11 cellular contexts compared by ENCODE assay signal in genomic region chr3:20038679-20039078, GRCh38. TPM values are rescaled to one million over a fixed set of nuclear protein-coding genes. Genes with fewer than 3 reads are reported as not detected.
DNase-seq lines count a peak whose midpoint lies in the region; ATAC-seq and TF ChIP-seq lines count a peak whose summit lies in the region.
"Had no signal": no experiment of that assay in that cellular context is flagged by ENCODE, and none has a peak within 500 bp of the region (broad histone marks: within the 10 kb centered on the region; RNA-seq: fewer than 3 reads in every experiment).

No MANE protein-coding gene starts in this region.

- intact Hi-C loops in right cardiac atrium (cut with DNase I): loop anchor here in 3 of 4 donors (5.0 to 10.0 kb wide), 3 partner anchors 84 to 149 kb away; partner anchors contain the start of gene SGO1 (in 2 of the 3)
- intact Hi-C loops in spleen (cut with DNase I; ENCODE audit: low total_unique reads): no loop called here

- no peak overlapping the region for H3K27ac Mint-ChIP-seq in HFFc6

- no peaks in the 10 kb centered on the region for H3K36me3 Mint-ChIP-seq in HFFc6 (ENCODE audit: low read depth)

- no peak for TF ChIP-seq CTCF in HFFc6 (IDR thresholded peaks at IDR 0.05)
- no peak for TF ChIP-seq CTCF in WERI-Rb-1 (IDR thresholded peaks at IDR 0.05; ENCODE audit: low read depth, low read length)
- TF ChIP-seq CTCF in spleen (IDR thresholded peaks at IDR 0.05 in 8 of 11, conservative IDR thresholded peaks at IDR 0.05 in 3 of 11): no peak

- no peaks in the 10 kb centered on the region for H3K9me3 ChIP-seq in WERI-Rb-1 (ENCODE audit: severe bottlenecking)
- H3K9me3 ChIP-seq in right cardiac atrium (ENCODE audit: control insufficient read depth, low read length): no peaks in the 10 kb centered on the region
- no peaks in the 10 kb centered on the region for H3K9me3 ChIP-seq in spleen

- H3K27me3 ChIP-seq in WERI-Rb-1 (ENCODE audit: insufficient read depth, low read depth, severe bottlenecking) (no peaks in the 10 kb centered on the region), right cardiac atrium (ENCODE audit: control insufficient read depth, insufficient read depth) (no peaks in the 10 kb centered on the region), spleen (replicated peaks in 1 of 7) (no peaks in the 10 kb centered on the region)

- no peaks in the 10 kb centered on the region for H3K9me3 Mint-ChIP-seq in HFFc6

- no peak for DNase-seq in HFFc6
- DNase-seq in WERI-Rb-1: no peak
- no peak for DNase-seq in right cardiac atrium
- no peak for DNase-seq in spleen
- DNase-seq in DMS153 (lab: John Stamatoyannopoulos, UW): no peak
- DNase-seq: activated CD8-positive, alpha-beta memory T cell treated with anti-CD3 and anti-CD28 coated beads, Interleukin-2, amount 50 U/mL, for 4 hours had no signal

- H3K36me3 ChIP-seq in WERI-Rb-1 (peaks cover 5% of the 10 kb centered on the region), spleen (no peaks in the 10 kb centered on the region)

- WGBS in right cardiac atrium: 27% methylated on average over 6 of the region's 6 CpGs
- 14 to 42% (median 22%) methylated on average over 6 of the region's 6 CpGs for WGBS in spleen, 5 donors

- ATAC-seq in right cardiac atrium: no peak
- ATAC-seq in HG03025 (IDR thresholded peaks at IDR 0.05; ENCODE audit: low FRiP score, unreplicated experiment): no peak
- no peak for ATAC-seq in GM19467 (IDR thresholded peaks at IDR 0.05; ENCODE audit: unreplicated experiment)
- no peak for ATAC-seq in HG02840 (IDR thresholded peaks at IDR 0.05; ENCODE audit: low FRiP score, unreplicated experiment)

- H3K4me1 ChIP-seq in right cardiac atrium (ENCODE audit: control insufficient read depth, insufficient read depth, low read length) (peaks cover 4% of the 10 kb centered on the region), spleen (peaks cover 25 to 47% (median 33%) of the 10 kb centered on the region in 6 donors)

- peak overlapping the region; percentile 96 for H3K27ac ChIP-seq in WERI-Rb-1
- peak overlapping the region; percentile 46 for H3K27ac ChIP-seq in right cardiac atrium (ENCODE audit: low read length)
- H3K27ac ChIP-seq in spleen: peak overlapping the region; percentile 74 to 99 (median 98)

- H3K27me3 Mint-ChIP-seq in HFFc6 (ENCODE audit: insufficient read depth): 0 out of 2 replicates have a peak, but pooled peaks cover 2% of the 10 kb centered on the region

- peaks cover 30% of the 10 kb centered on the region for H3K4me1 Mint-ChIP-seq in HFFc6 (ENCODE audit: low read depth)

- H3K4me3 ChIP-seq in WERI-Rb-1 (ENCODE audit: low read depth, low read length) (peak overlapping the region; percentile 90), right cardiac atrium (ENCODE audit: low read length) (peak overlapping the region; percentile 96), spleen (peak overlapping the region in 7 of 8 donors; percentile 66 to 93 (median 84))
- H3K4me3 ChIP-seq: lung had no signal

- no peak for TF ChIP-seq POLR2A in spleen (IDR thresholded peaks at IDR 0.05)

- peak overlapping the region; percentile 88 for H3K4me3 Mint-ChIP-seq in HFFc6

RNA-seq across cellular contexts. Expression of gene KAT2B, which starts 1.6 kb away (rescaled TPM):
- 10 to 100 TPM in 4 of 6 experiments, 1 to 10 TPM in 2; 8.3 to 17.3 (median 12.5) TPM for total RNA-seq in HFFc6 (2021; fragmentation: NEBNext Ultra II Directional; extraction: Animal tissue kit (Norgen Biotek cat#: 25700))
- total RNA-seq in right cardiac atrium (10 to 100 TPM; 58.2 to 71.5 (median 71.1) TPM), spleen (10 to 100 TPM; 39.1 to 64.3 (median 58.0) TPM)
- polyA plus RNA-seq in right cardiac atrium (20.9 TPM), spleen (10 to 100 TPM; 13.6 to 17.6 (median 14.9) TPM)

RNA-seq across cellular contexts. Expression of gene PP2D1, which starts 26.6 kb away (rescaled TPM):
- not detected for total RNA-seq in HFFc6 (2021; fragmentation: NEBNext Ultra II Directional; extraction: Animal tissue kit (Norgen Biotek cat#: 25700))
- not detected for total RNA-seq in right cardiac atrium
- polyA plus RNA-seq in right cardiac atrium: not detected
- not detected for total RNA-seq in spleen
- not detected for polyA plus RNA-seq in spleen
- total RNA-seq: lung, M059J had no signal
- polyA plus RNA-seq: lung had no signal

Comparison
In these comparisons a context has a peak if more than half of its experiments do, and no peak if none do; other contexts are left out.
1. H3K27ac ChIP-seq: peak in every context shown above with its lines; median percentile 98 in spleen; 96 in WERI-Rb-1; 46 in right cardiac atrium.